Comparison of ENCODE assay signal across 18 cellular contexts in the genomic region with DNA sequence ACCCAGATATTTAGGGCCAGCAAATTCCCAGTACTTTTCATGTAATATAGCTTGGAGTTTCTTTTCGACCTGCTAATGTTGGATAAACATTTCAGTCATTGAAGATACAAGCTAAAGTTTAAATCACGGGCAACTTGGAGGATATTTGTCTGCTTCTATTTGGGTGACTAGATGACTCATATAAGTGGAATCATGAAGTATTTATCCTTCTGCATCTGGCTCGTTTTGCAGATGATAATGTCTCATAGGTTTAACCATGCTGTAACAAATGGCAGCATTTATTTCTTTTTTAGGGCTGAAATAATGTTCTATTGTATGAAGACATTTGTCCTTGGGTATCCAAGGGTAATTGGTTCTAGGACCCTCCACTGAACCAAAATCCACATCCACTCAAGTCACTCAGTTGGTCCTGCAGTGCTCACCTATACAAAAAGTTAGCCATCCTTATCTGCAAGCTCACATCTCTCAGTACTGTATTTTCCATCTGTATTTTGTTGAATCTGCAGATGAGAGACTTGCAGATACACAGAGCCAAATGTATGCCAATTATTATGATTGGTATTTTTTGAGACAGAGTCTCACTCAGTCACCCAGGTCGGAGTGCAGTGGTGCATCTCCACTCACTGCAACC.
A peak's percentile ranks its signal among the peaks of the same experiment; 100 is the strongest.
DNase-seq lines count a peak whose midpoint lies in the region; ATAC-seq, FAIRE-seq and TF ChIP-seq lines count a peak whose summit lies in the region.
"Had no signal": no experiment of that assay in that cellular context is flagged by ENCODE, and none has a peak within 500 bp of the region (broad histone marks: within the 10 kb centered on the region; RNA-seq: fewer than 3 reads in every experiment).

No MANE protein-coding gene starts in this region.

- intact Hi-C loops in right cardiac atrium (cut with DNase I), result no loop called here

- peaks cover 3% of the 10 kb centered on the region for H3K4me1 ChIP-seq in right cardiac atrium (ENCODE audit: control insufficient read depth, insufficient read depth, low read length)
- H3K4me1 ChIP-seq: breast epithelium, HAP-1, spleen had no signal

- ATAC-seq in HG03432 (IDR thresholded peaks at IDR 0.05; ENCODE audit: unreplicated experiment), result no peak
- ATAC-seq in right cardiac atrium, result no peak
- ATAC-seq: activated CD8-positive, alpha-beta T cell treated with anti-CD3 and anti-CD28 coated beads, Interleukin-2, amount 10 ng/mL, durations not matched to agents 7 days and 5 days; activated T-cell treated with anti-CD3 and anti-CD28 coated beads, Interleukin-2, amount 50 U/mL, for 4 hours; esophagus mucosa; natural killer cell had no signal

- H3K27me3 ChIP-seq in right cardiac atrium (ENCODE audit: control insufficient read depth, insufficient read depth), result no peaks in the 10 kb centered on the region
- H3K27me3 ChIP-seq: breast epithelium, spleen had no signal

- H3K4me3 ChIP-seq in astrocyte of the spinal cord (ENCODE audit: low read depth, low read length) (no peak overlapping the region), fibroblast of villous mesenchyme (ENCODE audit: low read depth, low read length) (no peak overlapping the region), right cardiac atrium (ENCODE audit: low read length) (no peak overlapping the region)
- H3K4me3 ChIP-seq: breast epithelium, HAP-1, spleen had no signal

- no peak overlapping the region for H3K27ac ChIP-seq in right cardiac atrium (ENCODE audit: low read length)
- H3K27ac ChIP-seq: breast epithelium, spleen had no signal

- in situ Hi-C loops in astrocyte of the spinal cord (cut with HindIII; ENCODE audit: low sequenced_read_pairs), result no loop called here

- no peak for TF ChIP-seq POLR2A in H54 (IDR thresholded peaks at IDR 0.05; ENCODE audit: low read depth, low read length)

- FAIRE-seq in H54 (lab: Jason Lieb, UNC), result peak; percentile 20

- DNase-seq in H54 (ENCODE audit: insufficient read length, low spot score), result no peak
- peak; percentile 52 for DNase-seq in astrocyte of the spinal cord (ENCODE audit: low read depth, low spot score)
- peak; percentile 34 for DNase-seq in fibroblast of villous mesenchyme (ENCODE audit: low read depth)
- DNase-seq in right cardiac atrium, result no peak
- DNase-seq in NCI-H146 treated with DMSO at 0.1 percent for 48 hours (lab: John Stamatoyannopoulos, UW; ENCODE audit: unreplicated experiment), result no peak
- no peak for DNase-seq in inferior parietal cortex (ENCODE audit: extremely low spot score)
- DNase-seq: activated CD4-positive, CD25-positive, alpha-beta regulatory T cell; activated CD8-positive, alpha-beta T cell treated with anti-CD3 and anti-CD28 coated beads, Interleukin-2, amount 10 ng/mL, durations not matched to agents 7 days and 5 days; activated T-cell treated with anti-CD3 and anti-CD28 coated beads, Interleukin-2, amount 50 U/mL, for 4 hours; DMS 273 treated with DMSO at 0.1 percent for 48 hours; Kasumi-1; natural killer cell; NCI-H69; spleen had no signal

- no peak for TF ChIP-seq CTCF in astrocyte of the spinal cord (IDR thresholded peaks at IDR 0.05; ENCODE audit: low read depth, low read length)
- no peak for TF ChIP-seq CTCF in fibroblast of villous mesenchyme (IDR thresholded peaks at IDR 0.05; ENCODE audit: insufficient read depth, low read depth, low read length)

- 53% methylated on average over 4 of the region's 4 CpGs for WGBS in right cardiac atrium

- H3K9me3 ChIP-seq in right cardiac atrium (ENCODE audit: control insufficient read depth, low read length), result no peaks in the 10 kb centered on the region
- H3K9me3 ChIP-seq: breast epithelium, HAP-1 had no signal

Comparison
In these comparisons a context has a peak if more than half of its experiments do, and no peak if none do; other contexts are left out.
1. DNase-seq: peak in astrocyte of the spinal cord (single experiment) and fibroblast of villous mesenchyme (single experiment); none in H54 (single experiment), right cardiac atrium (0 of 3), NCI-H146 treated with DMSO at 0.1 percent for 48 hours (single experiment) and inferior parietal cortex (single experiment).